12 cellular contexts compared by ENCODE assay signal in genomic region chr11:27217948-27218410, GRCh38.
A peak's percentile ranks its signal among the peaks of the same experiment; 100 is the strongest.
DNase-seq lines count a peak whose midpoint lies in the region; ATAC-seq and TF ChIP-seq lines count a peak whose summit lies in the region.
"Had no signal": no experiment of that assay in that cellular context is flagged by ENCODE, and none has a peak within 500 bp of the region (broad histone marks: within the 10 kb centered on the region; RNA-seq: fewer than 3 reads in every experiment).

No MANE protein-coding gene starts in this region.

- no peaks in the 10 kb centered on the region for H3K27me3 ChIP-seq in AG04450 (ENCODE audit: control insufficient read depth, insufficient read depth, low read length)
- H3K27me3 ChIP-seq in brain microvascular endothelial cell (replicated peaks): no peaks in the 10 kb centered on the region
- H3K27me3 ChIP-seq: Peyer's patch had no signal

- H3K4me3 ChIP-seq in AG04450 (ENCODE audit: low read depth, low read length) (no peak overlapping the region), brain microvascular endothelial cell (ENCODE audit: low read depth, low read length) (no peak overlapping the region)
- H3K4me3 ChIP-seq: Peyer's patch had no signal

- H3K4me3 Mint-ChIP-seq in mesothelial cell of epicardium: peak overlapping the region; percentile 87
- H3K4me3 Mint-ChIP-seq: CD14-positive monocyte; natural killer cell treated with Interleukin-12 subunit alpha and Interleukin-12 subunit beta and Interleukin-15 and Interleukin-18, amount 100 ng/mL, for 72 hours had no signal

- H3K27me3 Mint-ChIP-seq in mesothelial cell of epicardium (ENCODE audit: low read depth): no peaks in the 10 kb centered on the region
- H3K27me3 Mint-ChIP-seq: natural killer cell treated with Interleukin-12 subunit alpha and Interleukin-12 subunit beta and Interleukin-15 and Interleukin-18, amount 100 ng/mL, for 72 hours had no signal

- no peaks in the 10 kb centered on the region for H3K9me3 Mint-ChIP-seq in mesothelial cell of epicardium
- H3K9me3 Mint-ChIP-seq: natural killer cell treated with Interleukin-12 subunit alpha and Interleukin-12 subunit beta and Interleukin-15 and Interleukin-18, amount 100 ng/mL, for 72 hours had no signal

- no peaks in the 10 kb centered on the region for H3K9me3 ChIP-seq in AG04450 (ENCODE audit: control insufficient read depth, insufficient read depth, low read length)
- H3K9me3 ChIP-seq: Peyer's patch had no signal

- ATAC-seq in HG02588 (IDR thresholded peaks at IDR 0.05; ENCODE audit: unreplicated experiment): no peak
- ATAC-seq: natural killer cell treated with Interleukin-12 subunit alpha and Interleukin-12 subunit beta and Interleukin-15 and Interleukin-18, amount 100 ng/mL, for 72 hours had no signal

- H3K36me3 Mint-ChIP-seq in mesothelial cell of epicardium: peaks cover 2% of the 10 kb centered on the region
- H3K36me3 Mint-ChIP-seq: CD14-positive monocyte; natural killer cell treated with Interleukin-12 subunit alpha and Interleukin-12 subunit beta and Interleukin-15 and Interleukin-18, amount 100 ng/mL, for 72 hours had no signal

- no peaks in the 10 kb centered on the region for H3K36me3 ChIP-seq in brain microvascular endothelial cell (replicated peaks)
- H3K36me3 ChIP-seq: Peyer's patch had no signal

- DNase-seq in AG04450 (ENCODE audit: low read depth, low spot score) (no peak), NCI-H2171 (lab: John Stamatoyannopoulos, UW) (peak; percentile 47), brain microvascular endothelial cell (peak; percentile 55), mesothelial cell of epicardium (ENCODE audit: low spot score in 2 of 2, unreplicated experiment in 2 of 2) (no peak), middle frontal gyrus (ENCODE audit: extremely low spot score, low spot score) (no peak), NCI-H1417 treated with DMSO at 0.1 percent for 48 hours (lab: John Stamatoyannopoulos, UW) (no peak), globus pallidus (ENCODE audit: low spot score) (no peak)
- DNase-seq: activated CD4-positive, alpha-beta T cell treated with anti-CD3 and anti-CD28 coated beads for 48 hours; Peyer's patch had no signal

- no peak for TF ChIP-seq CTCF in AG04450 (IDR thresholded peaks at IDR 0.05; ENCODE audit: low read depth, low read length)
- TF ChIP-seq CTCF in brain microvascular endothelial cell (IDR thresholded peaks at IDR 0.05; ENCODE audit: low read depth, low read length, missing control alignments): no peak
- no peak for TF ChIP-seq CTCF in mesothelial cell of epicardium (IDR thresholded peaks at IDR 0.05; ENCODE audit: unreplicated experiment)

- CTCF ChIA-PET in AG04450 (lab: Charles Lee): interaction anchor here (1.1 to 3.8 kb wide), 3 partner anchors 78 to 281 kb away, joined by 4 to 18 read pairs (median 4); no protein-coding TSS in a partner anchor

- POLR2A ChIA-PET in AG04450 (lab: Yijun Ruan, JAX): interaction anchor here (1.2 kb wide), 1 partner anchor 9 kb away, joined by 3 read pairs; no protein-coding TSS in a partner anchor

- peaks cover 52% of the 10 kb centered on the region for H3K4me1 Mint-ChIP-seq in mesothelial cell of epicardium
- H3K4me1 Mint-ChIP-seq: CD14-positive monocyte had no signal

- peak overlapping the region; percentile 91 for H3K27ac ChIP-seq in AG04450 (ENCODE audit: low read depth, low read length)
- H3K27ac ChIP-seq in brain microvascular endothelial cell: peak overlapping the region; percentile 77
- H3K27ac ChIP-seq: Peyer's patch had no signal

- H3K27ac Mint-ChIP-seq in mesothelial cell of epicardium: no peak overlapping the region
- H3K27ac Mint-ChIP-seq: CD14-positive monocyte; natural killer cell treated with Interleukin-12 subunit alpha and Interleukin-12 subunit beta and Interleukin-15 and Interleukin-18, amount 100 ng/mL, for 72 hours had no signal

- in situ Hi-C loops in brain microvascular endothelial cell (cut with HindIII; ENCODE audit: low pct_ligation_motif_present, low sequenced_read_pairs): no loop called here

Comparison
In these comparisons a context has a peak if more than half of its experiments do, and no peak if none do; other contexts are left out.
1. DNase-seq: peak in NCI-H2171 (single experiment) and brain microvascular endothelial cell (single experiment); none in AG04450 (single experiment), mesothelial cell of epicardium (0 of 2), middle frontal gyrus (single experiment), NCI-H1417 treated with DMSO at 0.1 percent for 48 hours (single experiment) and globus pallidus (single experiment).